In the genomic region with DNA sequence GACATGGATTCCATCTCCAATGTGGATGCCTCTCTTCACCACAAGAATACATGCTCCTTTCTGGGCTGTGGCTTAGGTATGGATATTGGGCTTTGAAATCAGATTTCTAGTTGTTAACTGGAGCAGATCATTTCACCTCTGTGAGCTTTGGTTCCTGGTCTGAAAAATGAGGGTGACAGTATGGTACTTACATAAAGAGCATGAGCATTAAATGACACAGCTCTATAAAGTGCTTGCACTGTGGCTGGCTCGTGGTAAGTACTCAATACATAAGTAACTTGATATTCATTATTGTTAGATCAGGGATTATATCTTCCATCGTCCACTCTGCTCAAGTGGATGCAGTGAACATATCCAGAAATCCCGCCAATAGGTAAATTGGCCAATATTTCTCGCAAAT, we compare ENCODE assay signal across 12 cellular contexts. TPM values are rescaled to one million over a fixed set of nuclear protein-coding genes. Genes with fewer than 3 reads are reported as not detected.
DNase-seq lines count a peak whose midpoint lies in the region; ATAC-seq and TF ChIP-seq lines count a peak whose summit lies in the region.
"Had no signal": no experiment of that assay in that cellular context is flagged by ENCODE, and none has a peak within 500 bp of the region (broad histone marks: within the 10 kb centered on the region; RNA-seq: fewer than 3 reads in every experiment).

No MANE protein-coding gene starts in this region.

- TF ChIP-seq CTCF in IMR-90 (conservative IDR thresholded peaks at IDR 0.05; ENCODE audit: low read depth, low read length), result no peak

- no peaks in the 10 kb centered on the region for H3K9me3 ChIP-seq in IMR-90 (ENCODE audit: control insufficient read depth, insufficient read depth, low read length)

- H4K8ac ChIP-seq in IMR-90 (ENCODE audit: low read depth in 2 of 2, low read length in 2 of 2), result no peak overlapping the region; a peak in 1 of 4 replicates

- POLR2A ChIA-PET in IMR-90 (lab: Charles Lee; ENCODE audit: unreplicated experiment), result no interaction called here
- POLR2A ChIA-PET in activated CD8-positive, alpha-beta T cell treated with anti-CD3 and anti-CD28 coated beads, Interleukin-2, amount 10 ng/mL, durations not matched to agents 7 days and 5 days (lab: Charles Lee), result interaction anchor here (0.6 to 3.2 kb wide), 13 partner anchors 9 to 140 kb away, joined by 3 to 28 read pairs (median 5); a partner anchor contains a TSS
- POLR2A ChIA-PET in naive thymus-derived CD8-positive, alpha-beta T cell (lab: Charles Lee), result interaction anchor here (0.6 to 11.8 kb wide), 21 partner anchors 7 to 301 kb away, joined by 3 to 281 read pairs (median 5); a partner anchor contains a TSS

- no peak overlapping the region for H3K18ac ChIP-seq in IMR-90 (ENCODE audit: low read depth, low read length)

- peak overlapping the region; percentile 83 for H3K4me3 Mint-ChIP-seq in activated CD8-positive, alpha-beta T cell treated with anti-CD3 and anti-CD28 coated beads, Interleukin-2, amount 10 ng/mL, durations not matched to agents 7 days and 5 days
- peak overlapping the region; percentile 69 to 94 (median 89) for H3K4me3 Mint-ChIP-seq in naive thymus-derived CD8-positive, alpha-beta T cell

- H2BK15ac ChIP-seq in IMR-90 (ENCODE audit: low read depth, low read length), result peak overlapping the region; percentile 13; the same call in 1 of the 3 replicates

- peak overlapping the region; percentile 46; the same call in 1 of the 2 replicates for H2BK20ac ChIP-seq in IMR-90 (ENCODE audit: low read depth, low read length)

- intact Hi-C loops in IMR-90 (cut with micrococcal nuclease), result loop anchor here (5.0 kb wide), 1 partner anchor 39 kb away; no protein-coding TSS in a partner anchor

- H3K4me1 ChIP-seq in IMR-90 (ENCODE audit: control insufficient read depth, insufficient read depth, low read length), result peaks cover 34% of the 10 kb centered on the region

- no peak overlapping the region for H3K4me3 ChIP-seq in IMR-90 (ENCODE audit: insufficient read depth, low read depth, low read length)
- H3K4me3 ChIP-seq: lung had no signal

- dilution Hi-C loops in IMR-90 (cut with HindIII; ENCODE audit: low sequenced_read_pairs, unreplicated experiment), result no loop called here

- no peaks in the 10 kb centered on the region for H3K36me3 ChIP-seq in IMR-90 (ENCODE audit: control insufficient read depth, insufficient read depth, low read length)
- H3K36me3 ChIP-seq: brain microvascular endothelial cell had no signal

- peak overlapping the region; percentile 40; the same call in 1 of the 2 replicates for H3K14ac ChIP-seq in IMR-90 (replicated peaks; ENCODE audit: low read depth, low read length)

- peaks cover 93% of the 10 kb centered on the region for H3K4me1 Mint-ChIP-seq in activated CD8-positive, alpha-beta T cell treated with anti-CD3 and anti-CD28 coated beads, Interleukin-2, amount 10 ng/mL, durations not matched to agents 7 days and 5 days (ENCODE audit: low read depth)
- peaks cover 68 to 100% (median 97%) of the 10 kb centered on the region in 4 donors for H3K4me1 Mint-ChIP-seq in naive thymus-derived CD8-positive, alpha-beta T cell

- no peak overlapping the region for H3K23ac ChIP-seq in IMR-90 (ENCODE audit: low read depth, low read length)

- H3K79me1 ChIP-seq in IMR-90 (ENCODE audit: low read depth in 1 of 2, low read length in 2 of 2), result no peaks in the 10 kb centered on the region

- no peak overlapping the region for H2AFZ ChIP-seq in IMR-90 (replicated peaks; ENCODE audit: low read length, poor library complexity)

- H3K9ac ChIP-seq in IMR-90 (ENCODE audit: low read depth, low read length), result no peak overlapping the region

- ATAC-seq in IMR-90 (ENCODE audit: low read depth) (no peak), HG02981 (IDR thresholded peaks at IDR 0.05; ENCODE audit: unreplicated experiment) (no peak)
- no peak for ATAC-seq in activated CD8-positive, alpha-beta T cell treated with anti-CD3 and anti-CD28 coated beads, Interleukin-2, amount 10 ng/mL, durations not matched to agents 7 days and 5 days
- ATAC-seq in naive thymus-derived CD8-positive, alpha-beta T cell, result peak in 1 of 2 donors; percentile 7

- no peak overlapping the region for H3K4me2 ChIP-seq in IMR-90 (ENCODE audit: low read depth, low read length)

- H3K56ac ChIP-seq in IMR-90 (ENCODE audit: extremely low read depth, insufficient read depth, low read length), result no peak overlapping the region

- peak overlapping the region; percentile 49; the same call in 1 of the 2 replicates for H3K4ac ChIP-seq in IMR-90 (ENCODE audit: low read depth, low read length)

- peaks cover 32% of the 10 kb centered on the region for H3K36me3 Mint-ChIP-seq in activated CD8-positive, alpha-beta T cell treated with anti-CD3 and anti-CD28 coated beads, Interleukin-2, amount 10 ng/mL, durations not matched to agents 7 days and 5 days (ENCODE audit: low read depth)
- peaks cover 0 to 3% (median 0%) of the 10 kb centered on the region in 3 donors for H3K36me3 Mint-ChIP-seq in naive thymus-derived CD8-positive, alpha-beta T cell

- TF ChIP-seq POLR2A in IMR-90 (IDR thresholded peaks at IDR 0.05; ENCODE audit: low read depth, low read length), result no peak

- no peaks in the 10 kb centered on the region for H3K27me3 ChIP-seq in IMR-90 (ENCODE audit: control insufficient read depth, insufficient read depth, low read length)
- H3K27me3 ChIP-seq: brain microvascular endothelial cell had no signal

- H3K27ac ChIP-seq in IMR-90 (ENCODE audit: insufficient read depth, low read length), result no peak overlapping the region
- H3K27ac ChIP-seq: 22Rv1, brain microvascular endothelial cell had no signal

- H3K9me1 ChIP-seq in IMR-90 (ENCODE audit: insufficient read depth, low read length), result peaks cover 19% of the 10 kb centered on the region

- H2BK120ac ChIP-seq in IMR-90 (ENCODE audit: low read depth, low read length), result peak overlapping the region; percentile 43

- DNase-seq in NCI-H1105 treated with DMSO at 0.1 percent for 48 hours (lab: John Stamatoyannopoulos, UW) (peak; percentile 10), NCI-H1105 (lab: John Stamatoyannopoulos, UW) (no peak), IMR-90 (no peak), NCI-H345 treated with DMSO at 0.1 percent for 48 hours (lab: John Stamatoyannopoulos, UW; ENCODE audit: unreplicated experiment) (no peak)
- no peak for DNase-seq in activated CD8-positive, alpha-beta T cell treated with anti-CD3 and anti-CD28 coated beads, Interleukin-2, amount 10 ng/mL, durations not matched to agents 7 days and 5 days
- DNase-seq in naive thymus-derived CD8-positive, alpha-beta T cell, result no peak
- no peak for DNase-seq in stimulated activated naive CD4-positive, alpha-beta T cell (lab: John Stamatoyannopoulos, UW)
- DNase-seq: brain microvascular endothelial cell, NCI-H146 had no signal

- H2AK5ac ChIP-seq in IMR-90 (ENCODE audit: low read depth, low read length), result peak overlapping the region; percentile 76; the same call in 1 of the 2 replicates

- CTCF ChIA-PET in IMR-90 (lab: Yijun Ruan, JAX), result interaction anchor here (1.4 kb wide), 1 partner anchor 16 kb away, joined by 4 read pairs; no protein-coding TSS in a partner anchor
- CTCF ChIA-PET in activated CD8-positive, alpha-beta T cell treated with anti-CD3 and anti-CD28 coated beads, Interleukin-2, amount 10 ng/mL, durations not matched to agents 7 days and 5 days (lab: Charles Lee), result interaction anchor here (0.8 to 16.9 kb wide), 12 partner anchors 9 to 305 kb away, joined by 3 to 448 read pairs (median 4); a partner anchor contains a TSS

- no peak overlapping the region for H4K5ac ChIP-seq in IMR-90 (ENCODE audit: low read depth, low read length)

- H4K91ac ChIP-seq in IMR-90 (ENCODE audit: insufficient read depth, low read depth, low read length), result peak overlapping the region; percentile 34; the same call in 1 of the 2 replicates

- BruUV-seq in IMR-90 (replicated peaks; lab: Mats Ljungman, UMichigan), result no TSS peak

- TF ChIP-seq RAD21 in IMR-90 (IDR thresholded peaks at IDR 0.05; ENCODE audit: low read length), result no peak

- peak overlapping the region; percentile 97 for H3K27ac Mint-ChIP-seq in activated CD8-positive, alpha-beta T cell treated with anti-CD3 and anti-CD28 coated beads, Interleukin-2, amount 10 ng/mL, durations not matched to agents 7 days and 5 days
- H3K27ac Mint-ChIP-seq in naive thymus-derived CD8-positive, alpha-beta T cell, result peak overlapping the region; percentile 95 to 100 (median 99)

- no peaks in the 10 kb centered on the region for H3K27me3 Mint-ChIP-seq in activated CD8-positive, alpha-beta T cell treated with anti-CD3 and anti-CD28 coated beads, Interleukin-2, amount 10 ng/mL, durations not matched to agents 7 days and 5 days (ENCODE audit: low read depth)
- H3K27me3 Mint-ChIP-seq in naive thymus-derived CD8-positive, alpha-beta T cell, result no peaks in the 10 kb centered on the region

- no peak overlapping the region for H2BK5ac ChIP-seq in IMR-90 (ENCODE audit: low read depth, low read length, poor library complexity, severe bottlenecking)

- no peaks in the 10 kb centered on the region for H3K9me3 Mint-ChIP-seq in activated CD8-positive, alpha-beta T cell treated with anti-CD3 and anti-CD28 coated beads, Interleukin-2, amount 10 ng/mL, durations not matched to agents 7 days and 5 days (ENCODE audit: insufficient read depth)
- no peaks in the 10 kb centered on the region for H3K9me3 Mint-ChIP-seq in naive thymus-derived CD8-positive, alpha-beta T cell

- H2AK9ac ChIP-seq in IMR-90 (replicated peaks; ENCODE audit: low read depth, low read length, poor library complexity), result peak overlapping the region; percentile 20

- in situ Hi-C loops in IMR-90 (cut with MboI; ENCODE audit: low sequenced_read_pairs), result no loop called here

- no peaks in the 10 kb centered on the region for H4K20me1 ChIP-seq in IMR-90 (ENCODE audit: insufficient read depth, low read length)

- no CpG with 5 or more reads among the region's 4 CpGs for WGBS in IMR-90 (ENCODE audit: extremely low coverage in 2 of 2, insufficient read length in 1 of 2), 2 experiments

TF ChIP-seq in IMR-90, 13 proteins besides CTCF, POLR2A, EP300 and RAD21 (continues in another document):
- TF ChIP-seq SMC3 (IDR thresholded peaks at IDR 0.05; ENCODE audit: low read depth, low read length), result no peak
- TF ChIP-seq, protein P1, sequence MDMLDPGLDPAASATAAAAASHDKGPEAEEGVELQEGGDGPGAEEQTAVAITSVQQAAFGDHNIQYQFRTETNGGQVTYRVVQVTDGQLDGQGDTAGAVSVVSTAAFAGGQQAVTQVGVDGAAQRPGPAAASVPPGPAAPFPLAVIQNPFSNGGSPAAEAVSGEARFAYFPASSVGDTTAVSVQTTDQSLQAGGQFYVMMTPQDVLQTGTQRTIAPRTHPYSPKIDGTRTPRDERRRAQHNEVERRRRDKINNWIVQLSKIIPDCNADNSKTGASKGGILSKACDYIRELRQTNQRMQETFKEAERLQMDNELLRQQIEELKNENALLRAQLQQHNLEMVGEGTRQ (IDR thresholded peaks at IDR 0.05; ENCODE audit: low read depth, low read length), result no peak

RNA-seq across cellular contexts. Expression of a gene that starts 33.4 kb away (rescaled TPM):
- 0.28 and 0.36 TPM in 2 replicates for total RNA-seq in IMR-90 (2012; rRNA removed)
- 0.27 and 0.29 TPM in 2 replicates for polyA plus RNA-seq in IMR-90 (2012; rRNA removed)
- polyA plus RNA-seq in IMR-90 (2012; cell fraction: cytosol; rRNA removed), result 0.24 and 0.30 TPM in 2 replicates
- polyA plus RNA-seq in IMR-90 (2012; cell fraction: nucleus; rRNA removed; ENCODE audit: low replicate concordance), result 0.14 and 0.45 TPM in 2 replicates
- 10 to 100 TPM; 68.2 to 68.7 TPM for total RNA-seq in activated CD8-positive, alpha-beta T cell treated with anti-CD3 and anti-CD28 coated beads, Interleukin-2, amount 10 ng/mL, durations not matched to agents 7 days and 5 days
- total RNA-seq in naive thymus-derived CD8-positive, alpha-beta T cell, result 100 to 1,000 TPM; 124 TPM
- polyA plus RNA-seq in naive thymus-derived CD8-positive, alpha-beta T cell, result 100 to 1,000 TPM in 1 of 3 donors, 10 to 100 TPM in 2; 76.5 to 104 (median 95.4) TPM

Comparison
In these comparisons a context has a peak if more than half of its experiments do, and no peak if none do; other contexts are left out.
1. RNA of a gene that starts 33.4 kb away (total RNA-seq): 124 TPM in naive thymus-derived CD8-positive, alpha-beta T cell and 68.2 to 68.7 TPM in activated CD8-positive, alpha-beta T cell treated with anti-CD3 and anti-CD28 coated beads, Interleukin-2, amount 10 ng/mL, durations not matched to agents 7 days and 5 days; 0.28 to 0.36 TPM in IMR-90; every median in the first group is over 10 times any median in the second.